Comparison of ENCODE assay signal across 15 cellular contexts in genomic region chr5:17910318-17910717, GRCh38.
DNase-seq lines count a peak whose midpoint lies in the region; ATAC-seq and TF ChIP-seq lines count a peak whose summit lies in the region.
"Had no signal": no experiment of that assay in that cellular context is flagged by ENCODE, and none has a peak within 500 bp of the region (broad histone marks: within the 10 kb centered on the region; RNA-seq: fewer than 3 reads in every experiment).

No MANE protein-coding gene starts in this region.

- H2AFZ ChIP-seq in H9 (ENCODE audit: low read length): no peak overlapping the region

- peak; percentile 73 for DNase-seq in DMS53 (lab: John Stamatoyannopoulos, UW)
- DNase-seq in NOMO-1 treated with dmso at 0.1 percent for 144 hours (lab: John Stamatoyannopoulos, UW; ENCODE audit: unreplicated experiment): peak; percentile 94
- no peak for DNase-seq in H9
- no peak for DNase-seq in NCI-H1105 treated with DMSO at 0.1 percent for 48 hours (lab: John Stamatoyannopoulos, UW)
- no peak for DNase-seq in T-cell
- DNase-seq: activated CD4-positive, alpha-beta T cell treated with anti-CD3 and anti-CD28 coated beads for 1 hour; central memory CD4-positive, alpha-beta T cell; DMS79; KG1; NCI-H2227 treated with DMSO at 0.1 percent for 48 hours had no signal

- no peaks in the 10 kb centered on the region for H3K79me2 ChIP-seq in H9 (ENCODE audit: insufficient read depth, low read length)

- H3K9ac ChIP-seq in H9 (ENCODE audit: extremely low read depth, insufficient read length, low read length): no peak overlapping the region

- no peaks in the 10 kb centered on the region for H3K9me3 ChIP-seq in H9 (ENCODE audit: control insufficient read depth, low read depth, low read length)
- H3K9me3 ChIP-seq: SJSA1 had no signal

- TF ChIP-seq CTCF in H9 (conservative IDR thresholded peaks at IDR 0.05): no peak

- no peak overlapping the region for H3T11ph ChIP-seq in H9 (ENCODE audit: low read length)

- H4K20me1 ChIP-seq in H9 (ENCODE audit: control insufficient read depth, insufficient read depth, insufficient read length): no peaks in the 10 kb centered on the region

- no peaks in the 10 kb centered on the region for H3K4me1 ChIP-seq in H9 (ENCODE audit: insufficient read depth, low read length)
- H3K4me1 ChIP-seq: SJSA1 had no signal

- CTCF ChIA-PET in T-cell (lab: Charles Lee): interaction anchor here in 1 of 2 donors (0.6 kb wide), 1 partner anchor 735 kb away, joined by 5 read pairs; no protein-coding TSS in a partner anchor

- H3K23me2 ChIP-seq in H9 (ENCODE audit: insufficient read length, low read depth, low read length, poor library complexity, severe bottlenecking): no peaks in the 10 kb centered on the region

- H3K23ac ChIP-seq in H9 (ENCODE audit: insufficient read length, low read depth, low read length): no peak overlapping the region

- no peak overlapping the region for H2BK20ac ChIP-seq in H9 (ENCODE audit: low read depth, low read length, poor library complexity, severe bottlenecking)

- H3K27ac Mint-ChIP-seq in H9: no peak overlapping the region
- H3K27ac Mint-ChIP-seq in T-cell: no peak overlapping the region

- no peak overlapping the region for H2BK12ac ChIP-seq in H9 (ENCODE audit: insufficient read length, low read depth, low read length)

- H4K8ac ChIP-seq in H9 (replicated peaks; ENCODE audit: insufficient read length, low read depth, low read length): no peak overlapping the region

- no peak overlapping the region for H3K27ac ChIP-seq in H9 (ENCODE audit: insufficient read length, low read depth, low read length)
- H3K27ac ChIP-seq: SJSA1, skin epidermis had no signal

- no peak overlapping the region for H3K14ac ChIP-seq in H9 (ENCODE audit: insufficient read depth, low read length)

- no peaks in the 10 kb centered on the region for H3K79me1 ChIP-seq in H9 (ENCODE audit: insufficient read depth, low read depth, low read length, poor library complexity, severe bottlenecking)

- no peak overlapping the region for H2BK120ac ChIP-seq in H9 (ENCODE audit: low read depth, low read length, poor library complexity, severe bottlenecking)

- no peaks in the 10 kb centered on the region for H3K36me3 Mint-ChIP-seq in H9 (ENCODE audit: insufficient read depth in 1 of 3, low read depth in 3 of 3)
- H3K36me3 Mint-ChIP-seq in T-cell: no peaks in the 10 kb centered on the region

- POLR2A ChIA-PET in T-cell (lab: Charles Lee): no interaction called here

- no peak overlapping the region for H3K4ac ChIP-seq in H9 (ENCODE audit: low read depth, low read length)

- H3K18ac ChIP-seq in H9 (ENCODE audit: insufficient read length, low read depth, low read length): no peak overlapping the region

- H3K4me3 Mint-ChIP-seq in H9 (no peak overlapping the region), T-cell (no peak overlapping the region)

- H3K27me3 ChIP-seq in H9 (ENCODE audit: insufficient read depth, low read length): no peaks in the 10 kb centered on the region

- no peak overlapping the region for H3K56ac ChIP-seq in H9 (ENCODE audit: insufficient read length, low read depth, low read length)

- no peak overlapping the region for H3K4me2 ChIP-seq in H9 (ENCODE audit: insufficient read depth, insufficient read length, low read length)

- no peak overlapping the region for H4K91ac ChIP-seq in H9 (ENCODE audit: insufficient read length, low read depth, low read length)

- H2BK5ac ChIP-seq in H9 (ENCODE audit: insufficient read length, low read length): no peak overlapping the region

- H3K4me1 Mint-ChIP-seq in H9 (no peaks in the 10 kb centered on the region), T-cell (no peaks in the 10 kb centered on the region)

- no peak overlapping the region for H2AK5ac ChIP-seq in H9 (ENCODE audit: insufficient read length, low read length)

- H4K5ac ChIP-seq in H9 (ENCODE audit: insufficient read length, low read depth, low read length): no peak overlapping the region

- H3K9me3 Mint-ChIP-seq in H9: no peaks in the 10 kb centered on the region
- peaks cover 8 to 19% (median 12%) of the 10 kb centered on the region in 3 donors for H3K9me3 Mint-ChIP-seq in T-cell

- H3K27me3 Mint-ChIP-seq in H9 (ENCODE audit: low read depth): no peaks in the 10 kb centered on the region
- H3K27me3 Mint-ChIP-seq in T-cell: no peaks in the 10 kb centered on the region

- ATAC-seq in HG02973 (IDR thresholded peaks at IDR 0.05; ENCODE audit: unreplicated experiment) (peak; percentile 55), esophagus mucosa (peak; percentile 64), HG03520 (IDR thresholded peaks at IDR 0.05; ENCODE audit: unreplicated experiment) (no peak), T-cell (replicated peaks in 1 of 4) (no peak)

- H2BK15ac ChIP-seq in H9 (ENCODE audit: low read depth, low read length): no peak overlapping the region

Comparison
In these comparisons a context has a peak if more than half of its experiments do, and no peak if none do; other contexts are left out.
1. DNase-seq: peak in DMS53 (single experiment) and NOMO-1 treated with dmso at 0.1 percent for 144 hours (single experiment); none in H9 (single experiment), NCI-H1105 treated with DMSO at 0.1 percent for 48 hours (single experiment) and T-cell (0 of 34).
2. ATAC-seq: peak in HG02973 (single experiment) and esophagus mucosa (single experiment); none in HG03520 (single experiment) and T-cell (0 of 4).